In genomic region chr3:188202358-188203138, GRCh38 we compare ENCODE assay signal across 11 cellular contexts. TPM values are rescaled to one million over a fixed set of nuclear protein-coding genes. Genes with fewer than 3 reads are reported as not detected.
A peak's percentile ranks its signal among the peaks of the same experiment; 100 is the strongest.
DNase-seq lines count a peak whose midpoint lies in the region; ATAC-seq and TF ChIP-seq lines count a peak whose summit lies in the region.
"Had no signal": no experiment of that assay in that cellular context is flagged by ENCODE, and none has a peak within 500 bp of the region (broad histone marks: within the 10 kb centered on the region; RNA-seq: fewer than 3 reads in every experiment).

No MANE protein-coding gene starts in this region.

- POLR2A ChIA-PET in HEK293 (lab: Yijun Ruan, JAX), result no interaction called here

- no peaks in the 10 kb centered on the region for H3K36me3 ChIP-seq in HEK293 (ENCODE audit: control insufficient read depth in 2 of 2, insufficient read depth in 1 of 2, low read length in 2 of 2)

- no peak overlapping the region for H3K4me3 Mint-ChIP-seq in Calu3 (ENCODE audit: low read depth, unreplicated experiment)
- no peak overlapping the region for H3K4me3 Mint-ChIP-seq in activated T-helper 1 cell treated with anti-CD3 and anti-CD28 coated beads, Interleukin-12 subunit alpha, Interleukin-12 subunit beta, Interleukin-2, Interleukin-4 antibody, amounts not matched to agents 30 ng/mL and 10 ng/mL and 1 ng/mL, durations not matched to agents 14 hours and 24 hours and 36 hours
- H3K4me3 Mint-ChIP-seq: activated T-cell treated with anti-CD3 and anti-CD28 coated beads, Interleukin-2, amount 50 U/mL, for 4 hours had no signal

- CTCF ChIA-PET in Calu3 (lab: Charles Lee) (no interaction called here), HEK293 (lab: Yijun Ruan, JAX) (interaction anchor here (0.6 to 1.4 kb wide), 3 partner anchors 12 to 31 kb away, joined by 3 to 4 read pairs (median 3); no protein-coding TSS in a partner anchor)

- no peak overlapping the region for H3K27ac ChIP-seq in HEK293 (ENCODE audit: extremely low read depth, low read depth, low read length)
- H3K27ac ChIP-seq in caudate nucleus (ENCODE audit: low read depth, low read length), result no peak overlapping the region

- peaks cover 18% of the 10 kb centered on the region for H3K36me3 Mint-ChIP-seq in Calu3 (ENCODE audit: insufficient read depth, unreplicated experiment)
- peaks cover 7% of the 10 kb centered on the region for H3K36me3 Mint-ChIP-seq in activated T-helper 1 cell treated with anti-CD3 and anti-CD28 coated beads, Interleukin-12 subunit alpha, Interleukin-12 subunit beta, Interleukin-2, Interleukin-4 antibody, amounts not matched to agents 30 ng/mL and 10 ng/mL and 1 ng/mL, durations not matched to agents 14 hours and 24 hours and 36 hours (ENCODE audit: low read depth)

- DNase-seq in Calu3, result no peak
- DNase-seq in activated T-helper 1 cell treated with anti-CD3 and anti-CD28 coated beads, Interleukin-12 subunit alpha, Interleukin-12 subunit beta, Interleukin-2, Interleukin-4 antibody, amounts not matched to agents 30 ng/mL and 10 ng/mL and 1 ng/mL, durations not matched to agents 14 hours and 24 hours and 36 hours (ENCODE audit: low spot score), result peak; percentile 8
- DNase-seq in left lobe of liver (ENCODE audit: low spot score), result no peak
- DNase-seq in caudate nucleus (lab: John Stamatoyannopoulos, UW), result no peak
- DNase-seq in GM19238 (ENCODE audit: insufficient read length, low spot score), result no peak
- DNase-seq: activated T-cell treated with anti-CD3 and anti-CD28 coated beads, Interleukin-2, amount 50 U/mL, for 4 hours; head of caudate nucleus; KG1; NCI-H526 treated with DMSO at 0.1 percent for 48 hours had no signal

- peak overlapping the region; percentile 16 for H3K27ac Mint-ChIP-seq in Calu3 (ENCODE audit: unreplicated experiment)
- no peak overlapping the region for H3K27ac Mint-ChIP-seq in activated T-helper 1 cell treated with anti-CD3 and anti-CD28 coated beads, Interleukin-12 subunit alpha, Interleukin-12 subunit beta, Interleukin-2, Interleukin-4 antibody, amounts not matched to agents 30 ng/mL and 10 ng/mL and 1 ng/mL, durations not matched to agents 14 hours and 24 hours and 36 hours

- no peaks in the 10 kb centered on the region for H3K27me3 Mint-ChIP-seq in Calu3 (ENCODE audit: unreplicated experiment)
- no peaks in the 10 kb centered on the region for H3K27me3 Mint-ChIP-seq in activated T-helper 1 cell treated with anti-CD3 and anti-CD28 coated beads, Interleukin-12 subunit alpha, Interleukin-12 subunit beta, Interleukin-2, Interleukin-4 antibody, amounts not matched to agents 30 ng/mL and 10 ng/mL and 1 ng/mL, durations not matched to agents 14 hours and 24 hours and 36 hours (ENCODE audit: insufficient read depth)

- H3K4me1 ChIP-seq in HEK293 (ENCODE audit: control insufficient read depth, insufficient read depth, low read length), result 0 out of 2 replicates have a peak, but pooled peaks cover 2% of the 10 kb centered on the region

- ATAC-seq in left lobe of liver, result peak; percentile 12
- ATAC-seq in HG02610 (IDR thresholded peaks at IDR 0.05; ENCODE audit: unreplicated experiment), result no peak
- ATAC-seq: activated T-cell treated with anti-CD3 and anti-CD28 coated beads, Interleukin-2, amount 50 U/mL, for 4 hours had no signal

- no peak overlapping the region for H3K4me3 ChIP-seq in HEK293 (ENCODE audit: low read depth, low read length)

- TF ChIP-seq CTCF in Calu3 (IDR thresholded peaks at IDR 0.05; ENCODE audit: unreplicated experiment) (no peak), HEK293 (tag by site-specific recombination; IDR thresholded peaks at IDR 0.05) (no peak)

- intact Hi-C loops in Calu3 (cut with micrococcal nuclease; ENCODE audit: unreplicated experiment), result no loop called here
- intact Hi-C loops in activated T-helper 1 cell treated with anti-CD3 and anti-CD28 coated beads, Interleukin-12 subunit alpha, Interleukin-12 subunit beta, Interleukin-2, Interleukin-4 antibody, amounts not matched to agents 30 ng/mL and 10 ng/mL and 1 ng/mL, durations not matched to agents 14 hours and 24 hours and 36 hours (cut with micrococcal nuclease), result loop anchor here (5.0 kb wide), 1 partner anchor 460 kb away; no protein-coding TSS in a partner anchor

- H3K9me3 ChIP-seq in HEK293 (ENCODE audit: control insufficient read depth, insufficient read depth, low read depth, low read length), result no peaks in the 10 kb centered on the region

- H3K9me3 Mint-ChIP-seq in Calu3 (ENCODE audit: low read depth, unreplicated experiment), result no peaks in the 10 kb centered on the region
- no peaks in the 10 kb centered on the region for H3K9me3 Mint-ChIP-seq in activated T-helper 1 cell treated with anti-CD3 and anti-CD28 coated beads, Interleukin-12 subunit alpha, Interleukin-12 subunit beta, Interleukin-2, Interleukin-4 antibody, amounts not matched to agents 30 ng/mL and 10 ng/mL and 1 ng/mL, durations not matched to agents 14 hours and 24 hours and 36 hours
- H3K9me3 Mint-ChIP-seq: activated T-cell treated with anti-CD3 and anti-CD28 coated beads, Interleukin-2, amount 50 U/mL, for 4 hours had no signal

- H3K4me1 Mint-ChIP-seq in Calu3 (ENCODE audit: low read depth, unreplicated experiment), result peaks cover 32% of the 10 kb centered on the region
- peaks cover 28% of the 10 kb centered on the region for H3K4me1 Mint-ChIP-seq in activated T-helper 1 cell treated with anti-CD3 and anti-CD28 coated beads, Interleukin-12 subunit alpha, Interleukin-12 subunit beta, Interleukin-2, Interleukin-4 antibody, amounts not matched to agents 30 ng/mL and 10 ng/mL and 1 ng/mL, durations not matched to agents 14 hours and 24 hours and 36 hours (ENCODE audit: low read depth)

- BruUV-seq in Calu3 (replicated peaks; lab: Mats Ljungman, UMichigan), result no TSS peak

TF ChIP-seq in HEK293, 187 proteins besides CTCF, POLR2A, EP300 and RAD21 (continues in another document):
- TF ChIP-seq ZFP69B (tag by site-specific recombination; IDR thresholded peaks at IDR 0.05) (no peak), ZNF155 (tag by site-specific recombination; IDR thresholded peaks at IDR 0.05) (no peak), GLI4 (tag by site-specific recombination; IDR thresholded peaks at IDR 0.05) (no peak), ZNF510 (tag by site-specific recombination; IDR thresholded peaks at IDR 0.05; ENCODE audit: insufficient replicate concordance) (no peak), ZNF10 (tag by site-specific recombination; IDR thresholded peaks at IDR 0.05) (no peak), ZNF600 (tag by site-specific recombination; IDR thresholded peaks at IDR 0.05) (0 out of 2 replicates have a peak, but pooled peaks have one; percentile 21), MZF1 (tag by site-specific recombination; IDR thresholded peaks at IDR 0.05; ENCODE audit: borderline replicate concordance) (peak; percentile 51; the same call in 1 of the 2 replicates), ZBTB8A (tag by site-specific recombination; IDR thresholded peaks at IDR 0.05) (no peak), ZNF518A (tag by site-specific recombination; conservative IDR thresholded peaks at IDR 0.05; ENCODE audit: low read depth) (no peak), ZBTB26 (tag by site-specific recombination; optimal IDR thresholded peaks at IDR 0.05) (no peak), ZNF529 (tag by site-specific recombination; IDR thresholded peaks at IDR 0.05; ENCODE audit: insufficient replicate concordance) (no peak)

RNA-seq across cellular contexts. Expression of gene LPP, which starts 48.6 kb away (rescaled TPM):
- total RNA-seq in Calu3 (2022) (219 and 264 TPM in 2 replicates), left lobe of liver (63.6 TPM)
- total RNA-seq in activated T-helper 1 cell treated with anti-CD3 and anti-CD28 coated beads, Interleukin-12 subunit alpha, Interleukin-12 subunit beta, Interleukin-2, Interleukin-4 antibody, amounts not matched to agents 30 ng/mL and 10 ng/mL and 1 ng/mL, durations not matched to agents 14 hours and 24 hours and 36 hours, result 38.2 and 46.4 TPM in 2 replicates
